Comparison of ENCODE assay signal across 8 cellular contexts in genomic region chr7:10708447-10708846, GRCh38.
DNase-seq lines count a peak whose midpoint lies in the region; ATAC-seq lines count a peak whose summit lies in the region.

No MANE protein-coding gene starts in this region.

- in situ Hi-C loops in HAP-1 (cut with MboI; ENCODE audit: low sequenced_read_pairs): no loop called here

- H3K4me1 ChIP-seq in HAP-1: peaks cover 2% of the 10 kb centered on the region; the same call in 1 of the 2 replicates

- no peaks in the 10 kb centered on the region for H3K9me3 ChIP-seq in HAP-1

- no peaks in the 10 kb centered on the region for H3K27me3 ChIP-seq in HAP-1 (ENCODE audit: low read depth)

- peak; percentile 52 for DNase-seq in A172 (ENCODE audit: low spot score)
- DNase-seq in HAP-1 (ENCODE audit: low spot score in 2 of 2): peak; percentile 57 to 69
- peak; percentile 57 for DNase-seq in NCI-H446 treated with DMSO at 0.1 percent for 48 hours (lab: John Stamatoyannopoulos, UW)
- peak; percentile 83 for DNase-seq in cerebellar cortex (ENCODE audit: low spot score)
- DNase-seq in COLO829 (ENCODE audit: low spot score): no peak

- H3K4me3 ChIP-seq in HAP-1: no peak overlapping the region

- no peak for ATAC-seq in GM19324 (IDR thresholded peaks at IDR 0.05; ENCODE audit: low FRiP score, unreplicated experiment)
- no peak for ATAC-seq in GM18858 (IDR thresholded peaks at IDR 0.05; ENCODE audit: unreplicated experiment)
- ATAC-seq in GM19397 (IDR thresholded peaks at IDR 0.05; ENCODE audit: unreplicated experiment): no peak

- no peaks in the 10 kb centered on the region for H3K36me3 ChIP-seq in HAP-1 (replicated peaks)
